Comparison of ENCODE assay signal across 8 cellular contexts in genomic region chr1:246608616-246609376, GRCh38. TPM values are rescaled to one million over a fixed set of nuclear protein-coding genes. Genes with fewer than 3 reads are reported as not detected.
DNase-seq lines count a peak whose midpoint lies in the region; ATAC-seq, FAIRE-seq and TF ChIP-seq lines count a peak whose summit lies in the region.

No MANE protein-coding gene starts in this region.

- H3K27ac Mint-ChIP-seq in Caco-2 (ENCODE audit: unreplicated experiment): peak overlapping the region; percentile 70

- H3K4me1 Mint-ChIP-seq in Caco-2 (ENCODE audit: low read depth, unreplicated experiment): no peaks in the 10 kb centered on the region

- no peaks in the 10 kb centered on the region for H3K9me2 ChIP-seq in hepatocyte (replicated peaks; ENCODE audit: insufficient read depth)

- TF ChIP-seq POLR2A in H54 (IDR thresholded peaks at IDR 0.05; ENCODE audit: low read depth, low read length) (no peak), adrenal gland (IDR thresholded peaks at IDR 0.05) (peak in 1 of 2 donors; percentile 10)

- DNase-seq in Caco-2: peak; percentile 89 to 91
- peak; percentile 66 for DNase-seq in H54 (ENCODE audit: insufficient read length, low spot score)
- peak; percentile 56 for DNase-seq in NCI-H748 (lab: John Stamatoyannopoulos, UW; ENCODE audit: unreplicated experiment)
- DNase-seq in adrenal gland: peak; percentile 51 to 80 (median 73)
- peak; percentile 81 for DNase-seq in hepatocyte (ENCODE audit: low spot score)
- DNase-seq in smooth muscle cell of the brain vasculature (ENCODE audit: low read depth, low spot score): peak; percentile 83
- no peak for DNase-seq in GDM1 (lab: John Stamatoyannopoulos, UW)

- 41 to 53% (median 49%) methylated on average over 18 of the region's 18 CpGs for WGBS in adrenal gland, 4 donors
- 42% methylated on average over 18 of the region's 18 CpGs for WGBS in hepatocyte (ENCODE audit: low lambda C conversion rate, missing lambda C conversion rate)

- TF ChIP-seq CTCF in Caco-2 (IDR thresholded peaks at IDR 0.05; ENCODE audit: insufficient read depth in 1 of 2, low read depth in 1 of 2, low read length in 1 of 2, severe bottlenecking in 1 of 2, unreplicated experiment in 1 of 2) (peak in 1 of 2 experiments; percentile 33), adrenal gland (IDR thresholded peaks at IDR 0.05) (peak in 2 of 6 experiments; percentile 17 to 24), hepatocyte (IDR thresholded peaks at IDR 0.05; ENCODE audit: poor library complexity) (no peak)

- H2AFZ ChIP-seq in hepatocyte: no peak overlapping the region

- H3K27me3 Mint-ChIP-seq in Caco-2 (ENCODE audit: insufficient read depth, unreplicated experiment): no peaks in the 10 kb centered on the region

- no peaks in the 10 kb centered on the region for H3K9me3 Mint-ChIP-seq in Caco-2 (ENCODE audit: unreplicated experiment)

- H3K4me3 Mint-ChIP-seq in Caco-2 (ENCODE audit: unreplicated experiment): peak overlapping the region; percentile 63

- FAIRE-seq in H54 (lab: Jason Lieb, UNC): peak; percentile 30

- H3K27me3 ChIP-seq in Caco-2 (replicated peaks; ENCODE audit: control insufficient read depth, insufficient read depth, low read length) (no peaks in the 10 kb centered on the region), adrenal gland (no peaks in the 10 kb centered on the region), hepatocyte (no peaks in the 10 kb centered on the region)

- peak overlapping the region; percentile 24 for H3K4me2 ChIP-seq in hepatocyte

- H3K4me1 ChIP-seq in Caco-2 (peaks cover 15% of the 10 kb centered on the region; the same call in 1 of the 2 replicates), adrenal gland (replicated peaks in 1 of 2) (peaks cover 36 to 41% of the 10 kb centered on the region in 2 donors), hepatocyte (ENCODE audit: insufficient read depth) (no peaks in the 10 kb centered on the region)

- H3K4me3 ChIP-seq in Caco-2 (ENCODE audit: low read depth, low read length) (peak overlapping the region; percentile 5; the same call in 1 of the 2 replicates), adrenal gland (peak overlapping the region in 1 of 4 donors; percentile 10), hepatocyte (no peak overlapping the region)

- BruUV-seq in Caco-2 (replicated peaks; lab: Mats Ljungman, UMichigan): no TSS peak

- no peaks in the 10 kb centered on the region for H3K9me3 ChIP-seq in Caco-2
- no peaks in the 10 kb centered on the region for H3K9me3 ChIP-seq in adrenal gland (replicated peaks in 1 of 3)
- H3K9me3 ChIP-seq in hepatocyte (ENCODE audit: low read depth): no peaks in the 10 kb centered on the region

- intact Hi-C loops in Caco-2 (cut with micrococcal nuclease; ENCODE audit: unreplicated experiment) (loop anchor here (1.0 to 5.0 kb wide), 3 partner anchors 25 to 101 kb away; partner anchors contain the start of genes CNST, SMYD3 and TFB2M), adrenal gland (cut with DNase I) (no loop called here)

- no peaks in the 10 kb centered on the region for H4K20me1 ChIP-seq in hepatocyte (ENCODE audit: insufficient read depth, poor library complexity, severe bottlenecking)

- H3K27ac ChIP-seq in adrenal gland: peak overlapping the region; percentile 26 to 81 (median 51)
- peak overlapping the region; percentile 73 for H3K27ac ChIP-seq in hepatocyte

- POLR2A ChIA-PET in Caco-2 (lab: Charles Lee): interaction anchor here (0.8 kb wide), 1 partner anchor 41 kb away, joined by 3 read pairs; no protein-coding TSS in a partner anchor

- peaks cover 41% of the 10 kb centered on the region for H3K79me2 ChIP-seq in hepatocyte

- no peak for ATAC-seq in HG03469 (IDR thresholded peaks at IDR 0.05; ENCODE audit: unreplicated experiment)

- H3K36me3 Mint-ChIP-seq in Caco-2 (ENCODE audit: insufficient read depth, unreplicated experiment): peaks cover 14% of the 10 kb centered on the region

- H3K36me3 ChIP-seq in Caco-2 (ENCODE audit: control insufficient read depth, insufficient read depth, low read length) (no peaks in the 10 kb centered on the region), adrenal gland (replicated peaks in 1 of 2) (no peaks in the 10 kb centered on the region), hepatocyte (replicated peaks; ENCODE audit: insufficient read depth, low read depth) (no peaks in the 10 kb centered on the region)

- CTCF ChIA-PET in Caco-2 (lab: Charles Lee): no interaction called here

RNA-seq across cellular contexts. Expression of gene CNST, which starts 42.5 kb away (rescaled TPM):
- total RNA-seq in Caco-2 (2022) (14.8 and 15.3 TPM in 2 replicates), adrenal gland (10 to 100 TPM; 33.3 to 85.6 (median 60.1) TPM), hepatocyte (16.2 and 16.4 TPM in 2 replicates)
- polyA plus RNA-seq in adrenal gland (10 to 100 TPM; 11.4 to 27.3 (median 13.9) TPM), hepatocyte (6.1 and 7.1 TPM in 2 replicates)

RNA-seq across cellular contexts. Expression of gene TFB2M, which starts 42.7 kb away (rescaled TPM):
- 23.4 and 23.9 TPM in 2 replicates for total RNA-seq in Caco-2 (2022)
- 10 to 100 TPM; 15.1 to 32.5 (median 27.1) TPM for total RNA-seq in adrenal gland
- 10 to 100 TPM in 1 of 3 donors, 1 to 10 TPM in 2; 6.0 to 44.8 (median 7.2) TPM for polyA plus RNA-seq in adrenal gland
- 16.3 and 17.9 TPM in 2 replicates for total RNA-seq in hepatocyte
- 13.2 and 14.2 TPM in 2 replicates for polyA plus RNA-seq in hepatocyte
